In the genomic region with DNA sequence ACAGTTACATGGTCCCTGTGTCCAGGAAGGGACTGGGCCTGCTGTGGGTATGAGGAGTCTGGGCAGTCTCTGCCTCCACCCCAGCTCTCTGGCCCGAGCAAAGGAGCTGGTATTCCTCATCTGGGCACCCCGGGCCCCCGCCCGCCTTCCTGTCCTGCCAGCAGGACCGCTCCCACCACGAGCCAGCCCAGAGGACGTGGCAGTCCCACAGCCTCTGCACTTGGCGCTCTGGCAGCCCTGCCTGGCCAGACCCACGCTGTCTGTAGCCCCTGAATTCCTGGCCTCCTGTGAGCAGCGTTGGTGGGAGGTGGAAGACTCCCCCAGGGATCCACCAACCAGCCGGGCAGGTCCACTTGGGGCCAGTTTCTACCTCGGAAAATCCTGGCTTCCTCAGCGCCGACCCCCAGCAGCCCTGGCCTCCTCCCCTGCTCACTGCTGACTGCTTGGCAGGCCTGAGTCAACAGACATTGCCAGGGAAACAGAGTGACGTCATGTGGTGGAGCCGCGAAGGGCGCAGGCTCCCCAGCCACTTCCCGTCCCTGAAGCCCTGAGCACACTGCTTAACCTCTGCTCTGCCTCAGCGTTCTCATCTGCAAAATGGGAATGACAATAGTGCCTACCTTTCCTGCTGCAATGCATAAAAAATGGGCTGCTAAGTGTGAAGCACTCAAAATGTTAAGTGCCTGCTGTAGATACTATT, we compare ENCODE assay signal across 1 cellular context.
TF ChIP-seq lines count a peak whose summit lies in the region.

No MANE protein-coding gene starts in this region.

TF ChIP-seq in HepG2, 621 proteins besides CTCF, POLR2A, EP300 and RAD21 (continued from another document and continues in another):
- TF ChIP-seq, protein P1, sequence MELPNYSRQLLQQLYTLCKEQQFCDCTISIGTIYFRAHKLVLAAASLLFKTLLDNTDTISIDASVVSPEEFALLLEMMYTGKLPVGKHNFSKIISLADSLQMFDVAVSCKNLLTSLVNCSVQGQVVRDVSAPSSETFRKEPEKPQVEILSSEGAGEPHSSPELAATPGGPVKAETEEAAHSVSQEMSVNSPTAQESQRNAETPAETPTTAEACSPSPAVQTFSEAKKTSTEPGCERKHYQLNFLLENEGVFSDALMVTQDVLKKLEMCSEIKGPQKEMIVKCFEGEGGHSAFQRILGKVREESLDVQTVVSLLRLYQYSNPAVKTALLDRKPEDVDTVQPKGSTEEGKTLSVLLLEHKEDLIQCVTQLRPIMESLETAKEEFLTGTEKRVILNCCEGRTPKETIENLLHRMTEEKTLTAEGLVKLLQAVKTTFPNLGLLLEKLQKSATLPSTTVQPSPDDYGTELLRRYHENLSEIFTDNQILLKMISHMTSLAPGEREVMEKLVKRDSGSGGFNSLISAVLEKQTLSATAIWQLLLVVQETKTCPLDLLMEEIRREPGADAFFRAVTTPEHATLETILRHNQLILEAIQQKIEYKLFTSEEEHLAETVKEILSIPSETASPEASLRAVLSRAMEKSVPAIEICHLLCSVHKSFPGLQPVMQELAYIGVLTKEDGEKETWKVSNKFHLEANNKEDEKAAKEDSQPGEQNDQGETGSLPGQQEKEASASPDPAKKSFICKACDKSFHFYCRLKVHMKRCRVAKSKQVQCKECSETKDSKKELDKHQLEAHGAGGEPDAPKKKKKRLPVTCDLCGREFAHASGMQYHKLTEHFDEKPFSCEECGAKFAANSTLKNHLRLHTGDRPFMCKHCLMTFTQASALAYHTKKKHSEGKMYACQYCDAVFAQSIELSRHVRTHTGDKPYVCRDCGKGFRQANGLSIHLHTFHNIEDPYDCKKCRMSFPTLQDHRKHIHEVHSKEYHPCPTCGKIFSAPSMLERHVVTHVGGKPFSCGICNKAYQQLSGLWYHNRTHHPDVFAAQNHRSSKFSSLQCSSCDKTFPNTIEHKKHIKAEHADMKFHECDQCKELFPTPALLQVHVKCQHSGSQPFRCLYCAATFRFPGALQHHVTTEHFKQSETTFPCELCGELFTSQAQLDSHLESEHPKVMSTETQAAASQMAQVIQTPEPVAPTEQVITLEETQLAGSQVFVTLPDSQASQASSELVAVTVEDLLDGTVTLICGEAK (IDR thresholded peaks at IDR 0.05) = no peak
- TF ChIP-seq, protein P1 (CRISPR knock-in tag; IDR thresholded peaks at IDR 0.05) = no peak
- TF ChIP-seq NFRKB (IDR thresholded peaks at IDR 0.05) = no peak
- TF ChIP-seq BRD4 (CRISPR knock-in tag; IDR thresholded peaks at IDR 0.05) = no peak
- TF ChIP-seq KLF9 (CRISPR knock-in tag; IDR thresholded peaks at IDR 0.05; ENCODE audit: low read depth) = no peak
- no peak for TF ChIP-seq CCDC6 (CRISPR knock-in tag; IDR thresholded peaks at IDR 0.05)
- TF ChIP-seq ZNF468 (CRISPR knock-in tag; IDR thresholded peaks at IDR 0.05) = no peak
- no peak for TF ChIP-seq NPAS2 (CRISPR knock-in tag; IDR thresholded peaks at IDR 0.05; ENCODE audit: borderline replicate concordance)
- TF ChIP-seq ZNF589 (CRISPR knock-in tag; conservative IDR thresholded peaks at IDR 0.05) = no peak
- TF ChIP-seq, protein P2, sequence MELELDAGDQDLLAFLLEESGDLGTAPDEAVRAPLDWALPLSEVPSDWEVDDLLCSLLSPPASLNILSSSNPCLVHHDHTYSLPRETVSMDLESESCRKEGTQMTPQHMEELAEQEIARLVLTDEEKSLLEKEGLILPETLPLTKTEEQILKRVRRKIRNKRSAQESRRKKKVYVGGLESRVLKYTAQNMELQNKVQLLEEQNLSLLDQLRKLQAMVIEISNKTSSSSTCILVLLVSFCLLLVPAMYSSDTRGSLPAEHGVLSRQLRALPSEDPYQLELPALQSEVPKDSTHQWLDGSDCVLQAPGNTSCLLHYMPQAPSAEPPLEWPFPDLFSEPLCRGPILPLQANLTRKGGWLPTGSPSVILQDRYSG (CRISPR knock-in tag; IDR thresholded peaks at IDR 0.05) = no peak
- TF ChIP-seq RCOR2 (CRISPR knock-in tag; IDR thresholded peaks at IDR 0.05) = peak; percentile 98
- TF ChIP-seq, protein P3, sequence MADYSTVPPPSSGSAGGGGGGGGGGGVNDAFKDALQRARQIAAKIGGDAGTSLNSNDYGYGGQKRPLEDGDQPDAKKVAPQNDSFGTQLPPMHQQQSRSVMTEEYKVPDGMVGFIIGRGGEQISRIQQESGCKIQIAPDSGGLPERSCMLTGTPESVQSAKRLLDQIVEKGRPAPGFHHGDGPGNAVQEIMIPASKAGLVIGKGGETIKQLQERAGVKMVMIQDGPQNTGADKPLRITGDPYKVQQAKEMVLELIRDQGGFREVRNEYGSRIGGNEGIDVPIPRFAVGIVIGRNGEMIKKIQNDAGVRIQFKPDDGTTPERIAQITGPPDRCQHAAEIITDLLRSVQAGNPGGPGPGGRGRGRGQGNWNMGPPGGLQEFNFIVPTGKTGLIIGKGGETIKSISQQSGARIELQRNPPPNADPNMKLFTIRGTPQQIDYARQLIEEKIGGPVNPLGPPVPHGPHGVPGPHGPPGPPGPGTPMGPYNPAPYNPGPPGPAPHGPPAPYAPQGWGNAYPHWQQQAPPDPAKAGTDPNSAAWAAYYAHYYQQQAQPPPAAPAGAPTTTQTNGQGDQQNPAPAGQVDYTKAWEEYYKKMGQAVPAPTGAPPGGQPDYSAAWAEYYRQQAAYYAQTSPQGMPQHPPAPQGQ (CRISPR knock-in tag; IDR thresholded peaks at IDR 0.05; ENCODE audit: borderline replicate concordance) = no peak
- no peak for TF ChIP-seq NR2C2 (CRISPR knock-in tag; IDR thresholded peaks at IDR 0.05; ENCODE audit: borderline replicate concordance)
- TF ChIP-seq, protein P4, sequence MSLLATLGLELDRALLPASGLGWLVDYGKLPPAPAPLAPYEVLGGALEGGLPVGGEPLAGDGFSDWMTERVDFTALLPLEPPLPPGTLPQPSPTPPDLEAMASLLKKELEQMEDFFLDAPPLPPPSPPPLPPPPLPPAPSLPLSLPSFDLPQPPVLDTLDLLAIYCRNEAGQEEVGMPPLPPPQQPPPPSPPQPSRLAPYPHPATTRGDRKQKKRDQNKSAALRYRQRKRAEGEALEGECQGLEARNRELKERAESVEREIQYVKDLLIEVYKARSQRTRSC (CRISPR knock-in tag; IDR thresholded peaks at IDR 0.05; ENCODE audit: low read depth) = no peak
- no peak; the same call in 1 of the 2 replicates for TF ChIP-seq ZNF335 (CRISPR knock-in tag; IDR thresholded peaks at IDR 0.05)
- TF ChIP-seq PHB2 (IDR thresholded peaks at IDR 0.05; ENCODE audit: partially characterized antibody) = no peak
- TF ChIP-seq SMARCE1 (IDR thresholded peaks at IDR 0.05; ENCODE audit: borderline replicate concordance) = no peak
- peak; percentile 54; the same call in 1 of the 2 replicates for TF ChIP-seq RFX1 (IDR thresholded peaks at IDR 0.05)
- no peak for TF ChIP-seq AGO2 (optimal IDR thresholded peaks at IDR 0.05; ENCODE audit: low read depth, low read length)
- no peak for TF ChIP-seq PHF20 (CRISPR knock-in tag; IDR thresholded peaks at IDR 0.05)
- no peak for TF ChIP-seq GTF3A (CRISPR knock-in tag; conservative IDR thresholded peaks at IDR 0.05)
- TF ChIP-seq, protein P5, sequence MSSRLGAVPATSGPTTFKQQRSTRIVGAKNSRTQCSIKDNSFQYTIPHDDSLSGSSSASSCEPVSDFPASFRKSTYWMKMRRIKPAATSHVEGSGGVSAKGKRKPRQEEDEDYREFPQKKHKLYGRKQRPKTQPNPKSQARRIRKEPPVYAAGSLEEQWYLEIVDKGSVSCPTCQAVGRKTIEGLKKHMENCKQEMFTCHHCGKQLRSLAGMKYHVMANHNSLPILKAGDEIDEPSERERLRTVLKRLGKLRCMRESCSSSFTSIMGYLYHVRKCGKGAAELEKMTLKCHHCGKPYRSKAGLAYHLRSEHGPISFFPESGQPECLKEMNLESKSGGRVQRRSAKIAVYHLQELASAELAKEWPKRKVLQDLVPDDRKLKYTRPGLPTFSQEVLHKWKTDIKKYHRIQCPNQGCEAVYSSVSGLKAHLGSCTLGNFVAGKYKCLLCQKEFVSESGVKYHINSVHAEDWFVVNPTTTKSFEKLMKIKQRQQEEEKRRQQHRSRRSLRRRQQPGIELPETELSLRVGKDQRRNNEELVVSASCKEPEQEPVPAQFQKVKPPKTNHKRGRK (CRISPR knock-in tag; IDR thresholded peaks at IDR 0.05) = no peak
- TF ChIP-seq ZNF263 (CRISPR knock-in tag; IDR thresholded peaks at IDR 0.05) = no peak
- no peak for TF ChIP-seq CHD2 (IDR thresholded peaks at IDR 0.05; ENCODE audit: low read depth, low read length)
- TF ChIP-seq TSC22D2 (CRISPR knock-in tag; IDR thresholded peaks at IDR 0.05; ENCODE audit: borderline replicate concordance) = no peak
- TF ChIP-seq, protein P6, sequence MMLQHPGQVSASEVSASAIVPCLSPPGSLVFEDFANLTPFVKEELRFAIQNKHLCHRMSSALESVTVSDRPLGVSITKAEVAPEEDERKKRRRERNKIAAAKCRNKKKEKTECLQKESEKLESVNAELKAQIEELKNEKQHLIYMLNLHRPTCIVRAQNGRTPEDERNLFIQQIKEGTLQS (CRISPR knock-in tag; IDR thresholded peaks at IDR 0.05) = peak; percentile 52; the same call in 1 of the 2 replicates
- TF ChIP-seq, protein P7, sequence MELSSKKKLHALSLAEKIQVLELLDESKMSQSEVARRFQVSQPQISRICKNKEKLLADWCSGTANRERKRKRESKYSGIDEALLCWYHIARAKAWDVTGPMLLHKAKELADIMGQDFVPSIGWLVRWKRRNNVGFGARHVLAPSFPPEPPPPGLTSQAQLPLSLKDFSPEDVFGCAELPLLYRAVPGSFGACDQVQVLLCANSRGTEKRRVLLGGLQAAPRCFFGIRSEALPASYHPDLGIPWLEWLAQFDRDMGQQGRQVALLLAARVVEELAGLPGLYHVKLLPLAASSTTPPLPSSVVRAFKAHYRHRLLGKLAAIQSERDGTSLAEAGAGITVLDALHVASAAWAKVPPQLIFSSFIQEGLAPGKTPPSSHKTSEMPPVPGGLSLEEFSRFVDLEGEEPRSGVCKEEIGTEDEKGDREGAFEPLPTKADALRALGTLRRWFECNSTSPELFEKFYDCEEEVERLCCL (CRISPR knock-in tag; IDR thresholded peaks at IDR 0.05; ENCODE audit: borderline replicate concordance) = no peak
- TF ChIP-seq ZNF670 (CRISPR knock-in tag; IDR thresholded peaks at IDR 0.05; ENCODE audit: borderline replicate concordance) = no peak
- TF ChIP-seq, protein P8, sequence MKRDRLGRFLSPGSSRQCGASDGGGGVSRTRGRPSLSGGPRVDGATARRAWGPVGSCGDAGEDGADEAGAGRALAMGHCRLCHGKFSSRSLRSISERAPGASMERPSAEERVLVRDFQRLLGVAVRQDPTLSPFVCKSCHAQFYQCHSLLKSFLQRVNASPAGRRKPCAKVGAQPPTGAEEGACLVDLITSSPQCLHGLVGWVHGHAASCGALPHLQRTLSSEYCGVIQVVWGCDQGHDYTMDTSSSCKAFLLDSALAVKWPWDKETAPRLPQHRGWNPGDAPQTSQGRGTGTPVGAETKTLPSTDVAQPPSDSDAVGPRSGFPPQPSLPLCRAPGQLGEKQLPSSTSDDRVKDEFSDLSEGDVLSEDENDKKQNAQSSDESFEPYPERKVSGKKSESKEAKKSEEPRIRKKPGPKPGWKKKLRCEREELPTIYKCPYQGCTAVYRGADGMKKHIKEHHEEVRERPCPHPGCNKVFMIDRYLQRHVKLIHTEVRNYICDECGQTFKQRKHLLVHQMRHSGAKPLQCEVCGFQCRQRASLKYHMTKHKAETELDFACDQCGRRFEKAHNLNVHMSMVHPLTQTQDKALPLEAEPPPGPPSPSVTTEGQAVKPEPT (CRISPR knock-in tag; IDR thresholded peaks at IDR 0.05; ENCODE audit: low read depth) = no peak
- TF ChIP-seq AKAP8 (CRISPR knock-in tag; IDR thresholded peaks at IDR 0.05) = no peak
- TF ChIP-seq ZNF501 (CRISPR knock-in tag; IDR thresholded peaks at IDR 0.05) = no peak; the same call in 1 of the 2 replicates
- peak; percentile 48; the same call in 1 of the 2 replicates for TF ChIP-seq HDAC1 (CRISPR knock-in tag; IDR thresholded peaks at IDR 0.05)
- no peak for TF ChIP-seq ZFP36L1 (CRISPR knock-in tag; IDR thresholded peaks at IDR 0.05)
- TF ChIP-seq, protein P9, sequence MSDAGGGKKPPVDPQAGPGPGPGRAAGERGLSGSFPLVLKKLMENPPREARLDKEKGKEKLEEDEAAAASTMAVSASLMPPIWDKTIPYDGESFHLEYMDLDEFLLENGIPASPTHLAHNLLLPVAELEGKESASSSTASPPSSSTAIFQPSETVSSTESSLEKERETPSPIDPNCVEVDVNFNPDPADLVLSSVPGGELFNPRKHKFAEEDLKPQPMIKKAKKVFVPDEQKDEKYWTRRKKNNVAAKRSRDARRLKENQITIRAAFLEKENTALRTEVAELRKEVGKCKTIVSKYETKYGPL (CRISPR knock-in tag; IDR thresholded peaks at IDR 0.05) = no peak
- TF ChIP-seq FOXA3 (CRISPR knock-in tag; IDR thresholded peaks at IDR 0.05) = peak; percentile 68
- no peak for TF ChIP-seq PAX8 (CRISPR knock-in tag; IDR thresholded peaks at IDR 0.05; ENCODE audit: borderline replicate concordance)
- TF ChIP-seq, protein P10, sequence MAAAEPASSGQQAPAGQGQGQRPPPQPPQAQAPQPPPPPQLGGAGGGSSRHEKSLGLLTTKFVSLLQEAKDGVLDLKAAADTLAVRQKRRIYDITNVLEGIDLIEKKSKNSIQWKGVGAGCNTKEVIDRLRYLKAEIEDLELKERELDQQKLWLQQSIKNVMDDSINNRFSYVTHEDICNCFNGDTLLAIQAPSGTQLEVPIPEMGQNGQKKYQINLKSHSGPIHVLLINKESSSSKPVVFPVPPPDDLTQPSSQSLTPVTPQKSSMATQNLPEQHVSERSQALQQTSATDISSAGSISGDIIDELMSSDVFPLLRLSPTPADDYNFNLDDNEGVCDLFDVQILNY (CRISPR knock-in tag; conservative IDR thresholded peaks at IDR 0.05) = no peak
- 0 out of 2 replicates have a peak, but pooled peaks have one; percentile 25 for TF ChIP-seq RBFOX2 (IDR thresholded peaks at IDR 0.05; ENCODE audit: low read depth, low read length)
- no peak; the same call in 1 of the 2 replicates for TF ChIP-seq CBX5 (CRISPR knock-in tag; IDR thresholded peaks at IDR 0.05; ENCODE audit: borderline replicate concordance)
- no peak for TF ChIP-seq ZNF672 (CRISPR knock-in tag; IDR thresholded peaks at IDR 0.05)
- TF ChIP-seq ZNF292 (CRISPR knock-in tag; IDR thresholded peaks at IDR 0.05; ENCODE audit: borderline replicate concordance, low read depth) = no peak
- no peak for TF ChIP-seq ZNF772 (CRISPR knock-in tag; IDR thresholded peaks at IDR 0.05)
